In the genomic region with DNA sequence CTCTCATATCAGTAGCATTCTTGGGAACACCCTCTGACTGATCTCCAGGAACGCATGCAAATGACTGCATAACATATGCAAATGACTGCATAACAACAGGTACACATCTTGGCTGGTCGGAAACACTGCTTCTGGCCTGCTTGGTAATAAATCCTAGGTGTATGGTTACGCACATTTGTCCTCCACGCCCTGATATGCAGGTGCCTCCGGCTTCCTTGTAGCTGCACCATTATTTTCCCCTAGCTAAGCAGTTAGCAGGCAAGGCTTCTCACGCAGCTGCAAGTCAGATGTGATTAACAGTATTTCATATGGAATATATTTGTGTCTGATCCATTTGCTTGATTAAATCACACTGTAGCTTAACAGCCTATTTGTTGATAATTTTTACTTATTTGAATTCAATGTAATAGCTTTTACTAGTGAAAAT, we compare ENCODE assay signal across 12 cellular contexts. TPM values are rescaled to one million over a fixed set of nuclear protein-coding genes. Genes with fewer than 3 reads are reported as not detected.
DNase-seq lines count a peak whose midpoint lies in the region; ATAC-seq and TF ChIP-seq lines count a peak whose summit lies in the region.
"Had no signal": no experiment of that assay in that cellular context is flagged by ENCODE, and none has a peak within 500 bp of the region (broad histone marks: within the 10 kb centered on the region; RNA-seq: fewer than 3 reads in every experiment).

No MANE protein-coding gene starts in this region.

- no CpG with 5 or more reads among the region's 6 CpGs for WGBS in trophoblast cell (ENCODE audit: extremely low coverage, insufficient coverage, insufficient read length)

- H3K36me3 Mint-ChIP-seq in WTC11: peaks cover 13% of the 10 kb centered on the region

- H4K8ac ChIP-seq in trophoblast cell (ENCODE audit: low read depth, low read length): peak overlapping the region; percentile 13

- H3K27me3 Mint-ChIP-seq in WTC11 (ENCODE audit: low read depth): peaks cover 14% of the 10 kb centered on the region

- H4K91ac ChIP-seq in trophoblast cell (ENCODE audit: low read depth, low read length): peak overlapping the region; percentile 36

- H2BK12ac ChIP-seq in trophoblast cell (ENCODE audit: low read length): peak overlapping the region; percentile 32

- H3K27ac Mint-ChIP-seq in WTC11: peak overlapping the region; percentile 87; the same call in 1 of the 2 replicates

- H3K4me2 ChIP-seq in trophoblast cell (ENCODE audit: low read length): no peak overlapping the region

- CTCF ChIA-PET in WTC11 (lab: Charles Lee): interaction anchor here (0.7 to 1.8 kb wide), 3 partner anchors 10 to 313 kb away, joined by 3 to 4 read pairs (median 4); partner anchors contain the start of gene PRR18

- no peak overlapping the region for H2AFZ ChIP-seq in trophoblast cell (ENCODE audit: insufficient read depth, low read length, poor library complexity)

- no peak overlapping the region for H2BK120ac ChIP-seq in trophoblast cell (ENCODE audit: insufficient read depth, low read length, poor library complexity)

- H3K4me1 Mint-ChIP-seq in WTC11: peaks cover 60% of the 10 kb centered on the region

- H3K4me3 Mint-ChIP-seq in WTC11: 0 out of 2 replicates have a peak overlapping the region, but pooled peaks have one; percentile 4
- H3K4me3 Mint-ChIP-seq: mesothelial cell of epicardium had no signal

- peak overlapping the region; percentile 36 for H2AK5ac ChIP-seq in trophoblast cell (ENCODE audit: low read length)

- peaks cover 2% of the 10 kb centered on the region for H3K79me2 ChIP-seq in trophoblast cell (ENCODE audit: control insufficient read depth, insufficient read depth, low read length, poor library complexity)

- peaks cover 26 to 32% of the 10 kb centered on the region in 2 experiments for H3K4me1 ChIP-seq in trophoblast cell (ENCODE audit: control insufficient read depth in 1 of 2, insufficient read depth in 2 of 2, low read length in 2 of 2)

- no peak overlapping the region for H4K12ac ChIP-seq in trophoblast cell (ENCODE audit: low read depth, low read length)

- TF ChIP-seq CTCF in WTC11 (IDR thresholded peaks at IDR 0.05) (no peak), fibroblast of pulmonary artery (IDR thresholded peaks at IDR 0.05; ENCODE audit: low read length, missing control alignments) (no peak)

- peaks cover 19% of the 10 kb centered on the region for H3K79me1 ChIP-seq in trophoblast cell (ENCODE audit: low read length)

- ATAC-seq in WTC11: peak; percentile 89
- ATAC-seq in HG02798 (IDR thresholded peaks at IDR 0.05; ENCODE audit: poor library complexity, unreplicated experiment): no peak

- H3K14ac ChIP-seq in trophoblast cell (ENCODE audit: low read length): peak overlapping the region; percentile 4

- H3K9me3 ChIP-seq in trophoblast cell (ENCODE audit: insufficient read depth, low read depth, low read length): peaks cover 4% of the 10 kb centered on the region
- H3K9me3 ChIP-seq: ovary had no signal

- H3K4ac ChIP-seq in trophoblast cell (ENCODE audit: low read depth, low read length): no peak overlapping the region

- peaks cover 7 to 8% of the 10 kb centered on the region in 2 experiments for H3K36me3 ChIP-seq in trophoblast cell (ENCODE audit: control insufficient read depth in 1 of 2, insufficient read depth in 2 of 2, low read length in 2 of 2)
- H3K36me3 ChIP-seq: ovary had no signal

- DNase-seq in ELF-1 (ENCODE audit: low read depth, low spot score) (peak; percentile 40), WTC11 (ENCODE audit: low spot score) (peak; percentile 41), fibroblast of pulmonary artery (ENCODE audit: low read depth) (no peak), trophoblast cell (no peak), nucleus accumbens (lab: John Stamatoyannopoulos, UW) (no peak), NCI-H2227 treated with DMSO at 0.1 percent for 48 hours (lab: John Stamatoyannopoulos, UW) (no peak)
- no peak for DNase-seq in activated CD8-positive, alpha-beta memory T cell treated with anti-CD3 and anti-CD28 coated beads, Interleukin-2, amount 50 U/mL, for 48 hours
- DNase-seq: activated gamma-delta T cell, DMS53, ovary had no signal

- peak overlapping the region; percentile 11 for H3K4me3 ChIP-seq in fibroblast of pulmonary artery (replicated peaks; ENCODE audit: low read depth, low read length)
- H3K4me3 ChIP-seq in trophoblast cell (ENCODE audit: low read depth, low read length): no peak overlapping the region
- H3K4me3 ChIP-seq: ovary had no signal

- POLR2A ChIA-PET in WTC11 (lab: Charles Lee): no interaction called here

- H3K18ac ChIP-seq in trophoblast cell (ENCODE audit: low read length): peak overlapping the region; percentile 15

- H2BK5ac ChIP-seq in trophoblast cell (ENCODE audit: low read depth, low read length, poor library complexity): no peak overlapping the region

- no peaks in the 10 kb centered on the region for H3K27me3 ChIP-seq in trophoblast cell (ENCODE audit: insufficient read depth, low read length)
- H3K27me3 ChIP-seq: ovary had no signal

- no peaks in the 10 kb centered on the region for H3K9me3 Mint-ChIP-seq in WTC11
- H3K9me3 Mint-ChIP-seq: mesothelial cell of epicardium had no signal

- no peak overlapping the region for H3K9ac ChIP-seq in trophoblast cell (ENCODE audit: low read length)

- H3K23ac ChIP-seq in trophoblast cell (ENCODE audit: low read length): no peak overlapping the region

- H3K27ac ChIP-seq in trophoblast cell (ENCODE audit: low read depth, low read length): no peak overlapping the region

TF ChIP-seq in WTC11, 78 proteins besides CTCF, POLR2A, EP300 and RAD21 (continues in another document):
- no peak for TF ChIP-seq TEAD1 (CRISPR knock-in tag; IDR thresholded peaks at IDR 0.05)
- TF ChIP-seq, protein P1, sequence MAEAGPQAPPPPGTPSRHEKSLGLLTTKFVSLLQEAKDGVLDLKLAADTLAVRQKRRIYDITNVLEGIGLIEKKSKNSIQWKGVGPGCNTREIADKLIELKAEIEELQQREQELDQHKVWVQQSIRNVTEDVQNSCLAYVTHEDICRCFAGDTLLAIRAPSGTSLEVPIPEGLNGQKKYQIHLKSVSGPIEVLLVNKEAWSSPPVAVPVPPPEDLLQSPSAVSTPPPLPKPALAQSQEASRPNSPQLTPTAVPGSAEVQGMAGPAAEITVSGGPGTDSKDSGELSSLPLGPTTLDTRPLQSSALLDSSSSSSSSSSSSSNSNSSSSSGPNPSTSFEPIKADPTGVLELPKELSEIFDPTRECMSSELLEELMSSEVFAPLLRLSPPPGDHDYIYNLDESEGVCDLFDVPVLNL (CRISPR knock-in tag; IDR thresholded peaks at IDR 0.05; ENCODE audit: borderline replicate concordance, low read depth): no peak
- no peak for TF ChIP-seq RELA (CRISPR knock-in tag; IDR thresholded peaks at IDR 0.05; ENCODE audit: borderline replicate concordance)
- no peak for TF ChIP-seq ZSCAN18 (CRISPR knock-in tag; IDR thresholded peaks at IDR 0.05)
- TF ChIP-seq ZNF396 (CRISPR knock-in tag; IDR thresholded peaks at IDR 0.05; ENCODE audit: borderline replicate concordance): no peak
- TF ChIP-seq, protein P2, sequence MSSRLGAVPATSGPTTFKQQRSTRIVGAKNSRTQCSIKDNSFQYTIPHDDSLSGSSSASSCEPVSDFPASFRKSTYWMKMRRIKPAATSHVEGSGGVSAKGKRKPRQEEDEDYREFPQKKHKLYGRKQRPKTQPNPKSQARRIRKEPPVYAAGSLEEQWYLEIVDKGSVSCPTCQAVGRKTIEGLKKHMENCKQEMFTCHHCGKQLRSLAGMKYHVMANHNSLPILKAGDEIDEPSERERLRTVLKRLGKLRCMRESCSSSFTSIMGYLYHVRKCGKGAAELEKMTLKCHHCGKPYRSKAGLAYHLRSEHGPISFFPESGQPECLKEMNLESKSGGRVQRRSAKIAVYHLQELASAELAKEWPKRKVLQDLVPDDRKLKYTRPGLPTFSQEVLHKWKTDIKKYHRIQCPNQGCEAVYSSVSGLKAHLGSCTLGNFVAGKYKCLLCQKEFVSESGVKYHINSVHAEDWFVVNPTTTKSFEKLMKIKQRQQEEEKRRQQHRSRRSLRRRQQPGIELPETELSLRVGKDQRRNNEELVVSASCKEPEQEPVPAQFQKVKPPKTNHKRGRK (CRISPR knock-in tag; IDR thresholded peaks at IDR 0.05; ENCODE audit: borderline replicate concordance): no peak
- no peak for TF ChIP-seq IRF2 (CRISPR knock-in tag; IDR thresholded peaks at IDR 0.05; ENCODE audit: borderline replicate concordance, low read depth)
- no peak for TF ChIP-seq GABPB1 (CRISPR knock-in tag; IDR thresholded peaks at IDR 0.05)
- no peak for TF ChIP-seq ZNF671 (CRISPR knock-in tag; IDR thresholded peaks at IDR 0.05)
- TF ChIP-seq ZNF317 (CRISPR knock-in tag; IDR thresholded peaks at IDR 0.05; ENCODE audit: borderline replicate concordance, low read depth): no peak
- TF ChIP-seq TP53 (CRISPR knock-in tag; IDR thresholded peaks at IDR 0.05): no peak
- no peak for TF ChIP-seq OVOL2 (CRISPR knock-in tag; IDR thresholded peaks at IDR 0.05; ENCODE audit: borderline replicate concordance)

RNA-seq across cellular contexts. Expression of gene RPS6KA2, which starts 5.9 kb away (rescaled TPM):
- 19.2 to 24.2 TPM (median 20.3 TPM) in 3 replicates for total RNA-seq in WTC11 (2021)
- polyA plus RNA-seq in trophoblast cell (2013): 14.3 and 15.4 TPM in 2 replicates

RNA-seq across cellular contexts. Expression of gene RAMACL, which starts 34.6 kb away (rescaled TPM):
- total RNA-seq in WTC11 (2021): 0.30 to 0.79 TPM (median 0.53 TPM) in 3 replicates
- 0.25 and 0.26 TPM in 2 replicates for polyA plus RNA-seq in trophoblast cell (2013)

Comparison
In these comparisons a context has a peak if more than half of its experiments do, and no peak if none do; other contexts are left out.
1. DNase-seq: peak in ELF-1 (single experiment) and WTC11 (single experiment); none in fibroblast of pulmonary artery (single experiment), trophoblast cell (0 of 2), activated CD8-positive, alpha-beta memory T cell treated with anti-CD3 and anti-CD28 coated beads, Interleukin-2, amount 50 U/mL, for 48 hours (single experiment), nucleus accumbens (0 of 56) and NCI-H2227 treated with DMSO at 0.1 percent for 48 hours (single experiment).